In the genomic region with DNA sequence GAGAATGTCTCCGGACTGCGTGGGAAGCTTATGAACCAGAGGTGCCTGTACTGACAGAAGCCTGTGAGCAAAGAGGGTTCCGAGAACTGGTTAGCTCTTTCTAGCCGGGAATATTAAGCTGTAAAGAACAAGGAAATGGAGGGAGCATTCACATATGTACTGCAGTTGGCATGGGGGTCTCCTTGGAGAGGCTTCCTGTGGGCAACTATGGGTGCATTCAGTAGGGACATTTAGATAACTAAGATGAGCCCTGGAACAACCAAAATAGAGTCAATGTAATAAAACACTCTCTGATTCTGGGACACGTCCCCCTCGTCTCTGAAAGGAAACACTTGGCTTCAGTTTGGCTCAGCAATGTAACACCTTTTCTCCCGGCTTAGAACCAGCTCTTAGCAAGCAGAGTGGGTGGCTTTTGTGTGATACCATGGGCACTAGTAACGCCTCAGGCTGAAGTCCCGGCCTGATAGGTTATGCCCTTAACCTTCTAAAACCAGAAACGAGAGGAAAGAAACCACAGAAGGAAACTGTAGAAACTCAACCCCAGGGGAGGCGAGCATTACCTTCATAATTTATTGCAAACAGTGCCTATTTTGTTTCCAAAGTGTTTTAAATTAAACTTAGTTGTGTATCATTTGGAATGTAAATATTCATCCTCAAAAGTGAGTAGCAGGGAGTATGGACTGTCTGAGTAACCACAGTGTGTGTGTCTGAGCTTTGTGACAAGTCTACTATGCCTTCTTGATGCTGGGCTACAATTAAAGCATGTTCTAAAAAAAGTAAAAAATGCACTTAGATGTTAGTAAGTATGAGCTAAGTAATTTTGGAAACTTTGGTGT, we compare ENCODE assay signal across 10 cellular contexts. TPM values are rescaled to one million over a fixed set of nuclear protein-coding genes. Genes with fewer than 3 reads are reported as not detected.
DNase-seq lines count a peak whose midpoint lies in the region; ATAC-seq and TF ChIP-seq lines count a peak whose summit lies in the region.
"Had no signal": no experiment of that assay in that cellular context is flagged by ENCODE, and none has a peak within 500 bp of the region (broad histone marks: within the 10 kb centered on the region; RNA-seq: fewer than 3 reads in every experiment).

No MANE protein-coding gene starts in this region.

- peak overlapping the region; percentile 97 to 100 for H3K27ac Mint-ChIP-seq in activated naive CD4-positive, alpha-beta T cell treated with anti-CD3 and anti-CD28 coated beads, Interleukin-2, amount 50 U/mL, for 72 hours
- H3K27ac Mint-ChIP-seq in CD14-positive monocyte: peak overlapping the region in 2 of 7 donors; percentile 32 to 77

- H2AFZ ChIP-seq in KMS-11 (ENCODE audit: low read depth): peak overlapping the region; percentile 10; the same call in 1 of the 2 replicates

- H4K20me1 ChIP-seq in KMS-11 (ENCODE audit: insufficient read depth): no peaks in the 10 kb centered on the region

- no peaks in the 10 kb centered on the region for H3K9me3 Mint-ChIP-seq in activated naive CD4-positive, alpha-beta T cell treated with anti-CD3 and anti-CD28 coated beads, Interleukin-2, amount 50 U/mL, for 72 hours
- H3K9me3 Mint-ChIP-seq in CD14-positive monocyte: no peaks in the 10 kb centered on the region

- H3K36me3 Mint-ChIP-seq in activated naive CD4-positive, alpha-beta T cell treated with anti-CD3 and anti-CD28 coated beads, Interleukin-2, amount 50 U/mL, for 72 hours: no peaks in the 10 kb centered on the region
- no peaks in the 10 kb centered on the region for H3K36me3 Mint-ChIP-seq in CD14-positive monocyte

- H3K36me3 ChIP-seq in KMS-11 (ENCODE audit: insufficient read depth) (no peaks in the 10 kb centered on the region), neutrophil (no peaks in the 10 kb centered on the region), MG63 (no peaks in the 10 kb centered on the region)

- no peak for TF ChIP-seq CTCF in KMS-11 (conservative IDR thresholded peaks at IDR 0.05; ENCODE audit: low read depth, low read length)
- no peak for TF ChIP-seq CTCF in neutrophil (IDR thresholded peaks at IDR 0.05)
- TF ChIP-seq CTCF in CD14-positive monocyte (IDR thresholded peaks at IDR 0.05): no peak

- intact Hi-C loops in CD14-positive monocyte (cut with micrococcal nuclease): loop anchor here (10.0 kb wide), 1 partner anchor 127 kb away; no protein-coding TSS in a partner anchor

- H3K9me3 ChIP-seq in neutrophil (no peaks in the 10 kb centered on the region), MG63 (no peaks in the 10 kb centered on the region)
- H3K9me3 ChIP-seq: Caco-2 had no signal

- H3K4me1 ChIP-seq in KMS-11 (ENCODE audit: low read depth, poor library complexity, severe bottlenecking): peaks cover 24% of the 10 kb centered on the region
- peaks cover 22 to 56% of the 10 kb centered on the region in 2 experiments for H3K4me1 ChIP-seq in neutrophil (ENCODE audit: control insufficient read depth in 1 of 2, insufficient read depth in 1 of 2, low read depth in 1 of 2, low read length in 1 of 2)

- H3K27me3 Mint-ChIP-seq in CD14-positive monocyte (ENCODE audit: low read depth in 3 of 3): no peaks in the 10 kb centered on the region

- no peaks in the 10 kb centered on the region for H3K27me3 ChIP-seq in KMS-11 (ENCODE audit: insufficient read depth, low read depth)
- H3K27me3 ChIP-seq in neutrophil: no peaks in the 10 kb centered on the region
- H3K27me3 ChIP-seq in MG63: no peaks in the 10 kb centered on the region

- H3K27ac ChIP-seq in KMS-11 (0 out of 2 replicates have a peak overlapping the region, but pooled peaks have one; percentile 14), neutrophil (peak overlapping the region; percentile 48)

- no peak overlapping the region for H3K4me3 Mint-ChIP-seq in CD14-positive monocyte

- H3K4me3 ChIP-seq in KMS-11 (IDR thresholded peaks at IDR 0.05; ENCODE audit: insufficient read depth, low read depth, low read length) (no peak overlapping the region), neutrophil (ENCODE audit: low read depth in 1 of 2, low read length in 1 of 2) (no peak overlapping the region), MG63 (no peak overlapping the region)

- peak; percentile 48 for DNase-seq in GDM1 (lab: John Stamatoyannopoulos, UW)
- DNase-seq in activated naive CD4-positive, alpha-beta T cell treated with anti-CD3 and anti-CD28 coated beads, Interleukin-2, amount 50 U/mL, for 72 hours (ENCODE audit: low spot score in 2 of 2): peak; percentile 60 to 70
- DNase-seq in CD14-positive monocyte (ENCODE audit: low spot score): no peak
- no peak for DNase-seq in MG63
- no peak for DNase-seq in NCI-H146 treated with DMSO at 0.1 percent for 48 hours (lab: John Stamatoyannopoulos, UW; ENCODE audit: unreplicated experiment)
- DNase-seq: Caco-2, posterior cingulate gyrus had no signal

- peak overlapping the region; percentile 60 for H3K4me2 ChIP-seq in KMS-11

- H3K79me2 ChIP-seq in KMS-11 (ENCODE audit: insufficient read depth, low read depth): no peaks in the 10 kb centered on the region

- H3K4me1 Mint-ChIP-seq in CD14-positive monocyte: peaks cover 32% of the 10 kb centered on the region

- no peak overlapping the region for H3K9ac ChIP-seq in KMS-11

- peak; percentile 85 to 90 for ATAC-seq in activated naive CD4-positive, alpha-beta T cell treated with anti-CD3 and anti-CD28 coated beads, Interleukin-2, amount 50 U/mL, for 72 hours
- no peak for ATAC-seq in HG02938 (IDR thresholded peaks at IDR 0.05; ENCODE audit: unreplicated experiment)

RNA-seq across cellular contexts. Expression of gene LPIN2, which starts 48.9 kb away (rescaled TPM):
- 100 to 1,000 TPM in 1 of 2 donors, 10 to 100 TPM in 1; 66.0 to 113 TPM for total RNA-seq in activated naive CD4-positive, alpha-beta T cell treated with anti-CD3 and anti-CD28 coated beads, Interleukin-2, amount 50 U/mL, for 72 hours
- polyA plus RNA-seq in CD14-positive monocyte: 10 to 100 TPM in 1 of 2 donors, 1 to 10 TPM in 1; 9.3 to 10.3 TPM
- total RNA-seq in MG63 (2014; rRNA removed; shearing (Covaris generic); ENCODE audit: low replicate concordance): 14.2 and 29.3 TPM in 2 replicates

Comparison
In these comparisons a context has a peak if more than half of its experiments do, and no peak if none do; other contexts are left out.
1. DNase-seq: peak in GDM1 (single experiment) and activated naive CD4-positive, alpha-beta T cell treated with anti-CD3 and anti-CD28 coated beads, Interleukin-2, amount 50 U/mL, for 72 hours (2 of 2); none in CD14-positive monocyte (single experiment), MG63 (single experiment) and NCI-H146 treated with DMSO at 0.1 percent for 48 hours (single experiment).